In genomic region chr19:30649934-30650614, GRCh38 we compare ENCODE assay signal across 8 cellular contexts.
DNase-seq lines count a peak whose midpoint lies in the region; ATAC-seq and TF ChIP-seq lines count a peak whose summit lies in the region.

No MANE protein-coding gene starts in this region.

- DNase-seq in NCI-H2196 (lab: John Stamatoyannopoulos, UW; ENCODE audit: unreplicated experiment): peak; percentile 35
- no peak for DNase-seq in NCI-H2196 treated with DMSO at 0.1 percent for 48 hours (lab: John Stamatoyannopoulos, UW; ENCODE audit: unreplicated experiment)
- peak; percentile 16 for DNase-seq in HS-5 (ENCODE audit: low read depth)
- peak; percentile 38 for DNase-seq in Panc1 (ENCODE audit: low read depth, low spot score)
- DNase-seq in choroid plexus epithelial cell (ENCODE audit: low read depth): peak; percentile 73
- peak; percentile 83 for DNase-seq in medulla oblongata (ENCODE audit: extremely low spot score)

- no peak overlapping the region for H3K27ac ChIP-seq in Panc1 (ENCODE audit: low read length)

- ATAC-seq in Panc1 (peak; percentile 80; the same call in 1 of the 2 replicates), GM19467 (IDR thresholded peaks at IDR 0.05; ENCODE audit: unreplicated experiment) (no peak), HG02623 (IDR thresholded peaks at IDR 0.05; ENCODE audit: unreplicated experiment) (no peak)

- POLR2A ChIA-PET in Panc1 (lab: Charles Lee): no interaction called here

- CTCF ChIA-PET in Panc1 (lab: Charles Lee): interaction anchor here (0.7 kb wide), 1 partner anchor 180 kb away, joined by 7 read pairs; no protein-coding TSS in a partner anchor

- peaks cover 49% of the 10 kb centered on the region for H3K27me3 ChIP-seq in Panc1 (ENCODE audit: control insufficient read depth, insufficient read depth, low read length)

- TF ChIP-seq CTCF in Panc1 (IDR thresholded peaks at IDR 0.05): peak; percentile 94
- TF ChIP-seq CTCF in choroid plexus epithelial cell (conservative IDR thresholded peaks at IDR 0.05; ENCODE audit: low read depth, low read length): peak; percentile 91

- no TSS peak for BruUV-seq in Panc1 (replicated peaks; lab: Mats Ljungman, UMichigan)

- in situ Hi-C loops in Panc1 (cut with HindIII; ENCODE audit: low pct_unique_long_range_greater_than_20kb, low sequenced_read_pairs): no loop called here

- H3K36me3 ChIP-seq in Panc1 (ENCODE audit: control insufficient read depth, insufficient read depth, low read length): no peaks in the 10 kb centered on the region

- intact Hi-C loops in Panc1 (cut with micrococcal nuclease; ENCODE audit: unreplicated experiment): loop anchor here (5.0 to 10.0 kb wide), 2 partner anchors 423 to 915 kb away; no protein-coding TSS in a partner anchor

- H3K4me3 ChIP-seq in Panc1 (ENCODE audit: low read depth in 2 of 2, low read length in 2 of 2) (no peak overlapping the region), choroid plexus epithelial cell (ENCODE audit: low read depth, low read length) (no peak overlapping the region)

- no peaks in the 10 kb centered on the region for H3K9me3 ChIP-seq in Panc1 (ENCODE audit: control insufficient read depth, insufficient read depth, low read depth, low read length)

- H3K4me1 ChIP-seq in Panc1 (ENCODE audit: control insufficient read depth, insufficient read depth, low read length): no peaks in the 10 kb centered on the region
